Comparison of ENCODE assay signal across 14 cellular contexts in the genomic region with DNA sequence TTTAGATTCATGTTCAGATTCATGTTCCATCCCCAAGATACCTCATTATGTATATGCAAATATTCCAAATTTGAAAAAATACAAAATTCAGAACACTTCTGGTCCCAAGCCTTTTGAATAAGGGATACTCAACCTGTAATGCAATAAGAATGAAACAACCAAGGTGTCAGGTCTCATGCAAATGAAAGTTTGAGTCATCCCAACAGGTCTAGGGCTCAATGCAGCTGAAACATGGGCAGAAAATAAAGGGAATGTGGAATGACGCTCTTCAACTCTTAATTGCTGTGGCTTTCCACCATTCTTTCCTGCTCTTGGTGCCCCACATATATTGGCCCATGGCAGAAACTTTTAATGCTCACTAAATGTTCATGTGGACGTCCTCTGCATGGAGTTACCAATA.
DNase-seq lines count a peak whose midpoint lies in the region; ATAC-seq and TF ChIP-seq lines count a peak whose summit lies in the region.
"Had no signal": no experiment of that assay in that cellular context is flagged by ENCODE, and none has a peak within 500 bp of the region (broad histone marks: within the 10 kb centered on the region; RNA-seq: fewer than 3 reads in every experiment).

No MANE protein-coding gene starts in this region.

- no peak for ATAC-seq in HG03442 (IDR thresholded peaks at IDR 0.05; ENCODE audit: unreplicated experiment)
- ATAC-seq in HG03097 (IDR thresholded peaks at IDR 0.05; ENCODE audit: low FRiP score, unreplicated experiment): no peak
- ATAC-seq: CD8-positive, alpha-beta T cell had no signal

- no peak overlapping the region for H3K9ac ChIP-seq in mesendoderm (ENCODE audit: low read length)
- H3K9ac ChIP-seq: BLaER1 treated with 17β-estradiol and CSF1 and Interleukin-3, amounts not matched to agents 10 nM and 100 nM had no signal

- no peak overlapping the region for H4K5ac ChIP-seq in mesendoderm (ENCODE audit: low read length)

- WGBS in mesendoderm (ENCODE audit: extremely low coverage, insufficient coverage, low lambda C conversion rate): no CpG with 5 or more reads among the region's 2 CpGs

- DNase-seq in M059J (ENCODE audit: low read depth) (peak; percentile 55), epithelial cell of esophagus (ENCODE audit: low read depth) (peak; percentile 36), mesendoderm (peak; percentile 67), NCI-H2196 treated with DMSO at 0.1 percent for 48 hours (lab: John Stamatoyannopoulos, UW; ENCODE audit: unreplicated experiment) (no peak), middle frontal gyrus (ENCODE audit: extremely low spot score, low spot score) (no peak)
- DNase-seq: Calu3; CD8-positive, alpha-beta T cell; DMS79 treated with DMSO at 0.1 percent for 48 hours; GF-D8; GOT3; H9 had no signal

- H3K56ac ChIP-seq in mesendoderm (ENCODE audit: low read length): no peak overlapping the region

- H3K18ac ChIP-seq in mesendoderm (ENCODE audit: low read length): no peak overlapping the region

- TF ChIP-seq CTCF in epithelial cell of esophagus (IDR thresholded peaks at IDR 0.05; ENCODE audit: insufficient read depth, low read depth, low read length, missing control alignments): no peak

- H2BK15ac ChIP-seq in mesendoderm (replicated peaks; ENCODE audit: low read depth): no peak overlapping the region

- no peaks in the 10 kb centered on the region for H3K27me3 ChIP-seq in mesendoderm (ENCODE audit: insufficient read depth, low read length, poor library complexity)
- H3K27me3 ChIP-seq: BLaER1 treated with 17β-estradiol and CSF1 and Interleukin-3, amounts not matched to agents 10 nM and 100 nM had no signal

- H3K79me1 ChIP-seq in mesendoderm (ENCODE audit: low read length): no peaks in the 10 kb centered on the region

- H3K4me3 ChIP-seq in epithelial cell of esophagus (ENCODE audit: low read length) (no peak overlapping the region), mesendoderm (ENCODE audit: low read length) (no peak overlapping the region)
- H3K4me3 ChIP-seq: BLaER1 treated with 17β-estradiol and CSF1 and Interleukin-3, amounts not matched to agents 10 nM and 100 nM had no signal

- H2BK5ac ChIP-seq in mesendoderm (ENCODE audit: low read length): no peak overlapping the region

- H3K27ac ChIP-seq in mesendoderm (ENCODE audit: low read depth, low read length): no peak overlapping the region
- H3K27ac ChIP-seq: BLaER1 treated with 17β-estradiol and CSF1 and Interleukin-3, amounts not matched to agents 10 nM and 100 nM had no signal

- H3K4me2 ChIP-seq in mesendoderm (ENCODE audit: low read length): no peak overlapping the region
- H3K4me2 ChIP-seq: BLaER1 treated with 17β-estradiol and CSF1 and Interleukin-3, amounts not matched to agents 10 nM and 100 nM had no signal

- H2BK120ac ChIP-seq in mesendoderm (ENCODE audit: low read depth, low read length): no peak overlapping the region

- H3K23ac ChIP-seq in mesendoderm (ENCODE audit: low read length): no peak overlapping the region

- no peaks in the 10 kb centered on the region for H3K4me1 ChIP-seq in mesendoderm (ENCODE audit: control insufficient read depth, low read depth, low read length)
- H3K4me1 ChIP-seq: BLaER1 treated with 17β-estradiol and CSF1 and Interleukin-3, amounts not matched to agents 10 nM and 100 nM had no signal

- H3K4ac ChIP-seq in mesendoderm (ENCODE audit: low read depth, low read length): no peak overlapping the region

- no peaks in the 10 kb centered on the region for H3K79me2 ChIP-seq in mesendoderm (ENCODE audit: control insufficient read depth, insufficient read depth, low read length)

- no peaks in the 10 kb centered on the region for H3K36me3 ChIP-seq in mesendoderm (ENCODE audit: control insufficient read depth, insufficient read depth, low read length)
- H3K36me3 ChIP-seq: BLaER1 treated with 17β-estradiol and CSF1 and Interleukin-3, amounts not matched to agents 10 nM and 100 nM had no signal

- H2AK5ac ChIP-seq in mesendoderm (ENCODE audit: low read length): no peak overlapping the region

- no peak overlapping the region for H4K8ac ChIP-seq in mesendoderm (ENCODE audit: low read depth, low read length)

Comparison
In these comparisons a context has a peak if more than half of its experiments do, and no peak if none do; other contexts are left out.
1. DNase-seq: peak in M059J (single experiment), epithelial cell of esophagus (single experiment) and mesendoderm (single experiment); none in NCI-H2196 treated with DMSO at 0.1 percent for 48 hours (single experiment) and middle frontal gyrus (single experiment).